21 cellular contexts compared by ENCODE assay signal in the genomic region with DNA sequence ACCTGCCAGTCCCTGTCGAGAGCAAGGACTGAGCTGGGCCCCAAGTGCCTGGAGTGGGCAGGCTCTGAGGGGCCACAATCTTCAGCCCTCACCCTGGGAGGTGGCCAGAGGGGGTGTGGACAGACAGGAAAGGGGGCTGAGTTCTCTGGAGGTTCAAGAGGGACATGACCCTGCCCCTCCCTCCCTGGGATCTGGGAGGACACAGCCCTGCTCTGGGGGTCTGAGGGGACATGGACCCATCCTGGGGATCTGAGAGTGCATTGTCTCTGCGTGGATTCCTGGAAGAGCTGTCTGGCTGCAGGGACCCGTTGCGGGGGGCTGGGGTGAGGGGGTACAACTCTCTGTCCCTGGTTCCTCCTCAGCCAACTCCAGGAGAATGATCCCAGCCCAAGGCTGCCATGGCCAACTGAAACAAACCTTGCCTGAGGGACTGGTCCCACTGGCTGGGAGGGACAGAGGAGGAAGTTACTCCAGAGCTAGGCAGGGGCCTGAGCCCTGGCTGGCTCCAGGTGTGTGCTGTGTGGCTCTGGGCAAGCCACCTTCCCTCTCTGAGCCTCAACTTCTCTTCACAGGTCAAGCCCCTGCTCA. TPM values are rescaled to one million over a fixed set of nuclear protein-coding genes. Genes with fewer than 3 reads are reported as not detected.
"Had no signal": no experiment of that assay in that cellular context is flagged by ENCODE, and none has a peak within 500 bp of the region (broad histone marks: within the 10 kb centered on the region; RNA-seq: fewer than 3 reads in every experiment).

No MANE protein-coding gene starts in this region.

- ATAC-seq: activated CD8-positive, alpha-beta memory T cell treated with anti-CD3 and anti-CD28 coated beads, Interleukin-2, amount 10 ng/mL, durations not matched to agents 7 days and 5 days; activated T-helper 17 cell treated with anti-CD3 and anti-CD28 coated beads, Interleukin-2, amount 50 U/mL, for 72 hours; left lobe of liver; stimulated activated naive B cell treated with anti-CD40 and anti-IgM and Interleukin-4, amounts not matched to agents 10 μg/mL and 1 μg/mL and 100 μg/mL, for 72 hours had no signal

- DNase-seq: activated CD4-positive, alpha-beta memory T cell treated with anti-CD3 and anti-CD28 coated beads, Interleukin-2, amount 10 ng/mL, durations not matched to agents 7 days and 5 days; activated CD4-positive, alpha-beta T cell treated with anti-CD3 and anti-CD28 coated beads for 48 hours; activated CD4-positive, CD25-positive, alpha-beta regulatory T cell; activated CD8-positive, alpha-beta memory T cell treated with anti-CD3 and anti-CD28 coated beads, Interleukin-2, amount 10 ng/mL, durations not matched to agents 7 days and 5 days; activated naive CD4-positive, alpha-beta T cell; activated T-cell treated with anti-CD3 and anti-CD28 coated beads, Interleukin-2, amount 50 U/mL, for 1 hour; cerebellar nuclear complex; effector CD4-positive, alpha-beta T cell; nephron progenitor cell; occipital lobe; stimulated activated naive B cell treated with anti-CD40 and anti-IgM and Interleukin-4, amounts not matched to agents 10 μg/mL and 1 μg/mL and 100 μg/mL, for 72 hours; T-helper 1 cell; T-helper 9 cell had no signal

- H3K36me3 ChIP-seq: ascending aorta, breast epithelium had no signal

- H3K27me3 ChIP-seq: ascending aorta, breast epithelium had no signal

- H3K9me3 ChIP-seq: ascending aorta, breast epithelium had no signal

- H3K4me3 ChIP-seq: ascending aorta, breast epithelium had no signal

- H3K27ac ChIP-seq: ascending aorta, breast epithelium had no signal

RNA-seq across cellular contexts. Expression of a gene that starts 29.0 kb away (rescaled TPM):
- total RNA-seq: activated CD4-positive, alpha-beta memory T cell treated with anti-CD3 and anti-CD28 coated beads, Interleukin-2, amount 10 ng/mL, durations not matched to agents 7 days and 5 days; activated CD8-positive, alpha-beta memory T cell treated with anti-CD3 and anti-CD28 coated beads, Interleukin-2, amount 10 ng/mL, durations not matched to agents 7 days and 5 days; activated T-helper 17 cell treated with anti-CD3 and anti-CD28 coated beads, Interleukin-2, amount 50 U/mL, for 72 hours had no signal
- polyA plus RNA-seq: keratinocyte had no signal

RNA-seq across cellular contexts. Expression of a gene that starts 43.3 kb away (rescaled TPM):
- total RNA-seq: activated CD4-positive, alpha-beta memory T cell treated with anti-CD3 and anti-CD28 coated beads, Interleukin-2, amount 10 ng/mL, durations not matched to agents 7 days and 5 days; activated CD8-positive, alpha-beta memory T cell treated with anti-CD3 and anti-CD28 coated beads, Interleukin-2, amount 10 ng/mL, durations not matched to agents 7 days and 5 days; activated T-helper 17 cell treated with anti-CD3 and anti-CD28 coated beads, Interleukin-2, amount 50 U/mL, for 72 hours; frontal cortex; lung microvascular endothelial cell; occipital lobe; progenitor cell of endocrine pancreas had no signal
- polyA plus RNA-seq: keratinocyte had no signal
